ENCODE assay signal across 29 cellular contexts in genomic region chr9:96457266-96457665, GRCh38.
"Had no signal": no experiment of that assay in that cellular context is flagged by ENCODE, and none has a peak within 500 bp of the region (broad histone marks: within the 10 kb centered on the region; RNA-seq: fewer than 3 reads in every experiment).

No MANE protein-coding gene starts in this region.

- H3K9me3 Mint-ChIP-seq: activated B cell treated with CpG ODN at 0.5 μM for 24 hours; activated CD8-positive, alpha-beta T cell treated with anti-CD3 and anti-CD28 coated beads for 36 hours; activated T-cell treated with anti-CD3 and anti-CD28 coated beads, Interleukin-2, amount 50 U/mL, for 4 hours; activated T-helper 17 cell treated with anti-CD3 and anti-CD28 coated beads, Interleukin-2, amount 50 U/mL, for 72 hours; immature natural killer cell; natural killer cell treated with Interleukin-12 subunit alpha and Interleukin-12 subunit beta and Interleukin-15 and Interleukin-18, amount 100 ng/mL, for 72 hours; stimulated activated effector memory CD8-positive, alpha-beta T cell treated with anti-CD3 and anti-CD28 coated beads, Interleukin-12 subunit alpha, Interleukin-12 subunit beta, amount 100 ng/mL, for 72 hours; stimulated activated naive CD8-positive, alpha-beta T cell treated with anti-CD3 and anti-CD28 coated beads, Interleukin-15, Interleukin-2, amounts not matched to agents 100 ng/mL and 50 ng/mL, for 24 hours; type B pancreatic cell had no signal

- H3K4me1 ChIP-seq: uterus had no signal

- H3K4me3 Mint-ChIP-seq: activated B cell treated with CpG ODN at 0.5 μM for 24 hours; activated CD8-positive, alpha-beta T cell treated with anti-CD3 and anti-CD28 coated beads for 36 hours; activated T-cell treated with anti-CD3 and anti-CD28 coated beads, Interleukin-2, amount 50 U/mL, for 4 hours; activated T-helper 17 cell treated with anti-CD3 and anti-CD28 coated beads, Interleukin-2, amount 50 U/mL, for 72 hours; immature natural killer cell; natural killer cell treated with Interleukin-12 subunit alpha and Interleukin-12 subunit beta and Interleukin-15 and Interleukin-18, amount 100 ng/mL, for 72 hours; stimulated activated effector memory CD8-positive, alpha-beta T cell treated with anti-CD3 and anti-CD28 coated beads, Interleukin-12 subunit alpha, Interleukin-12 subunit beta, amount 100 ng/mL, for 72 hours; stimulated activated naive CD8-positive, alpha-beta T cell treated with anti-CD3 and anti-CD28 coated beads, Interleukin-15, Interleukin-2, amounts not matched to agents 100 ng/mL and 50 ng/mL, for 24 hours; type B pancreatic cell had no signal

- H3K4me3 ChIP-seq: mucosa of descending colon, skin epidermis, thoracic aorta, uterus had no signal

- FAIRE-seq: astrocyte, frontal cortex, kidney had no signal

- ATAC-seq: activated CD8-positive, alpha-beta T cell treated with anti-CD3 and anti-CD28 coated beads for 36 hours; activated T-cell treated with anti-CD3 and anti-CD28 coated beads, Interleukin-2, amount 50 U/mL, for 4 hours; activated T-helper 17 cell treated with anti-CD3 and anti-CD28 coated beads, Interleukin-2, amount 50 U/mL, for 72 hours; esophagus mucosa; left colon; mucosa of descending colon; natural killer cell treated with Interleukin-12 subunit alpha and Interleukin-12 subunit beta and Interleukin-15 and Interleukin-18, amount 100 ng/mL, for 72 hours; sciatic nerve; stimulated activated effector memory CD8-positive, alpha-beta T cell treated with anti-CD3 and anti-CD28 coated beads, Interleukin-12 subunit alpha, Interleukin-12 subunit beta, amount 100 ng/mL, for 72 hours had no signal

- H3K27me3 ChIP-seq: brain microvascular endothelial cell, uterus had no signal

- H3K9me3 ChIP-seq: mucosa of descending colon, thoracic aorta, uterus had no signal

- H3K36me3 ChIP-seq: brain microvascular endothelial cell, uterus had no signal

- H3K27ac Mint-ChIP-seq: activated B cell treated with CpG ODN at 0.5 μM for 24 hours; activated CD8-positive, alpha-beta T cell treated with anti-CD3 and anti-CD28 coated beads for 36 hours; activated T-helper 17 cell treated with anti-CD3 and anti-CD28 coated beads, Interleukin-2, amount 50 U/mL, for 72 hours; immature natural killer cell; natural killer cell treated with Interleukin-12 subunit alpha and Interleukin-12 subunit beta and Interleukin-15 and Interleukin-18, amount 100 ng/mL, for 72 hours; stimulated activated effector memory CD8-positive, alpha-beta T cell treated with anti-CD3 and anti-CD28 coated beads, Interleukin-12 subunit alpha, Interleukin-12 subunit beta, amount 100 ng/mL, for 72 hours; stimulated activated naive CD8-positive, alpha-beta T cell treated with anti-CD3 and anti-CD28 coated beads, Interleukin-15, Interleukin-2, amounts not matched to agents 100 ng/mL and 50 ng/mL, for 24 hours; type B pancreatic cell had no signal

- H3K27ac ChIP-seq: brain microvascular endothelial cell, skin epidermis, thoracic aorta, uterus had no signal

- DNase-seq: activated B cell treated with CpG ODN at 0.5 μM for 24 hours; activated CD4-positive, alpha-beta T cell treated with anti-CD3 and anti-CD28 coated beads, Interleukin-2, amount 50 U/mL, for 1 hour; activated CD8-positive, alpha-beta T cell treated with anti-CD3 and anti-CD28 coated beads for 36 hours; activated gamma-delta T cell treated with Interleukin-2 at 50 U/mL for 16 hours; activated naive CD4-positive, alpha-beta T cell treated with anti-CD3 and anti-CD28 coated beads, Interleukin-2, amount 50 U/mL, for 16 hours; activated T-cell treated with anti-CD3 and anti-CD28 coated beads, Interleukin-2, amount 50 U/mL, for 4 hours; amniotic stem cell; brain microvascular endothelial cell; cortex of kidney; hypothalamus; immature natural killer cell; kidney; left colon; mesendoderm; mucosa of descending colon; stimulated activated CD4-positive, alpha-beta T cell treated with anti-CD3 and anti-CD28 coated beads, Interleukin-4, amount 100 ng/mL, for 24 hours; T-helper 2 cell; uterus had no signal

- H3K27me3 Mint-ChIP-seq: activated B cell treated with CpG ODN at 0.5 μM for 24 hours; activated CD8-positive, alpha-beta T cell treated with anti-CD3 and anti-CD28 coated beads for 36 hours; activated T-helper 17 cell treated with anti-CD3 and anti-CD28 coated beads, Interleukin-2, amount 50 U/mL, for 72 hours; stimulated activated naive CD8-positive, alpha-beta T cell treated with anti-CD3 and anti-CD28 coated beads, Interleukin-15, Interleukin-2, amounts not matched to agents 100 ng/mL and 50 ng/mL, for 24 hours; type B pancreatic cell had no signal

- H3K36me3 Mint-ChIP-seq: natural killer cell treated with Interleukin-12 subunit alpha and Interleukin-12 subunit beta and Interleukin-15 and Interleukin-18, amount 100 ng/mL, for 72 hours had no signal

- H3K4me1 Mint-ChIP-seq: activated B cell treated with CpG ODN at 0.5 μM for 24 hours had no signal
